Comparison of ENCODE assay signal across 23 cellular contexts in genomic region chr22:36586250-36586649, GRCh38.
"Had no signal": no experiment of that assay in that cellular context is flagged by ENCODE, and none has a peak within 500 bp of the region (broad histone marks: within the 10 kb centered on the region; RNA-seq: fewer than 3 reads in every experiment).

No MANE protein-coding gene starts in this region.

- H3K9ac ChIP-seq: parathyroid adenoma had no signal

- H3K4me1 Mint-ChIP-seq: activated naive CD8-positive, alpha-beta T cell treated with anti-CD3 and anti-CD28 coated beads for 36 hours; immature natural killer cell had no signal

- ATAC-seq: body of pancreas; natural killer cell treated with Interleukin-12 subunit alpha and Interleukin-12 subunit beta and Interleukin-15 and Interleukin-18, amount 100 ng/mL, for 72 hours; right cardiac atrium; stimulated activated naive CD8-positive, alpha-beta T cell treated with anti-CD3 and anti-CD28 coated beads, Interleukin-15, Interleukin-2, amounts not matched to agents 100 U/mL and 50 U/mL, for 24 hours had no signal

- H3K27ac Mint-ChIP-seq: activated CD4-positive, alpha-beta memory T cell treated with anti-CD3 and anti-CD28 coated beads for 36 hours; activated naive CD8-positive, alpha-beta T cell treated with anti-CD3 and anti-CD28 coated beads for 36 hours; dendritic cell treated with granulocyte-macrophage colony-stimulating factor and Interleukin-4, amounts not matched to agents 40 ng/mL and 50 ng/mL, for 4 days; immature natural killer cell; natural killer cell treated with Interleukin-12 subunit alpha and Interleukin-12 subunit beta and Interleukin-15 and Interleukin-18, amount 100 ng/mL, for 72 hours; WTC11 had no signal

- H2AFZ ChIP-seq: parathyroid adenoma had no signal

- H3K9me3 Mint-ChIP-seq: dendritic cell treated with granulocyte-macrophage colony-stimulating factor and Interleukin-4, amounts not matched to agents 40 ng/mL and 50 ng/mL, for 4 days; immature natural killer cell; natural killer cell treated with Interleukin-12 subunit alpha and Interleukin-12 subunit beta and Interleukin-15 and Interleukin-18, amount 100 ng/mL, for 72 hours had no signal

- H3K4me1 ChIP-seq: body of pancreas, left ventricle myocardium inferior, parathyroid adenoma had no signal

- H3K79me2 ChIP-seq: parathyroid adenoma had no signal

- H3K36me3 ChIP-seq: left ventricle myocardium inferior, neutrophil had no signal

- H3K27me3 ChIP-seq: body of pancreas had no signal

- H3K4me3 ChIP-seq: body of pancreas, left ventricle myocardium inferior had no signal

- H3K36me3 Mint-ChIP-seq: activated CD4-positive, alpha-beta memory T cell treated with anti-CD3 and anti-CD28 coated beads for 36 hours; immature natural killer cell; natural killer cell treated with Interleukin-12 subunit alpha and Interleukin-12 subunit beta and Interleukin-15 and Interleukin-18, amount 100 ng/mL, for 72 hours had no signal

- DNase-seq: activated CD4-positive, alpha-beta memory T cell treated with anti-CD3 and anti-CD28 coated beads for 36 hours; activated CD4-positive, alpha-beta T cell treated with anti-CD3 and anti-CD28 coated beads for 48 hours; activated naive CD4-positive, alpha-beta T cell treated with Interleukin-2 at 50 U/mL for 16 hours; activated naive CD8-positive, alpha-beta T cell treated with anti-CD3 and anti-CD28 coated beads for 36 hours; activated T-cell treated with anti-CD3 and anti-CD28 coated beads, Interleukin-2, amount 50 U/mL, for 48 hours; amniotic stem cell; body of pancreas; effector CD4-positive, alpha-beta T cell; erythroblast; immature natural killer cell; kidney glomerular epithelial cell; left ventricle myocardium inferior; right cardiac atrium; stimulated activated CD4-positive, alpha-beta T cell treated with anti-CD3 and anti-CD28 coated beads, Interleukin-12 subunit alpha, Interleukin-12 subunit beta, amount 100 ng/mL, for 4 hours; stimulated activated CD4-positive, alpha-beta T cell treated with anti-CD3 and anti-CD28 coated beads, Interleukin-4, amount 100 ng/mL, for 4 hours; stimulated activated naive CD8-positive, alpha-beta T cell treated with anti-CD3 and anti-CD28 coated beads, Interleukin-15, Interleukin-2, amounts not matched to agents 100 U/mL and 50 U/mL, for 24 hours; T-helper 1 cell had no signal

- H3K4me3 Mint-ChIP-seq: activated CD4-positive, alpha-beta memory T cell treated with anti-CD3 and anti-CD28 coated beads for 36 hours; activated naive CD8-positive, alpha-beta T cell treated with anti-CD3 and anti-CD28 coated beads for 36 hours; dendritic cell treated with granulocyte-macrophage colony-stimulating factor and Interleukin-4, amounts not matched to agents 40 ng/mL and 50 ng/mL, for 4 days; immature natural killer cell; natural killer cell treated with Interleukin-12 subunit alpha and Interleukin-12 subunit beta and Interleukin-15 and Interleukin-18, amount 100 ng/mL, for 72 hours; WTC11 had no signal

- H3K9me3 ChIP-seq: body of pancreas, left ventricle myocardium inferior, neutrophil had no signal

- H3K27ac ChIP-seq: body of pancreas, foreskin keratinocyte, left ventricle myocardium inferior, neutrophil, parathyroid adenoma had no signal
